In genomic region chr19:45645068-45645630, GRCh38 we compare ENCODE assay signal across 8 cellular contexts. TPM values are rescaled to one million over a fixed set of nuclear protein-coding genes. Genes with fewer than 3 reads are reported as not detected.
A peak's percentile ranks its signal among the peaks of the same experiment; 100 is the strongest.
DNase-seq lines count a peak whose midpoint lies in the region; ATAC-seq and TF ChIP-seq lines count a peak whose summit lies in the region.

No MANE protein-coding gene starts in this region.

- H3K36me3 ChIP-seq in endodermal cell (ENCODE audit: control insufficient read depth, insufficient read depth, low read length) (no peaks in the 10 kb centered on the region), trophoblast cell (ENCODE audit: control insufficient read depth in 1 of 2, insufficient read depth in 2 of 2, low read length in 2 of 2) (no peaks in the 10 kb centered on the region)

- TF ChIP-seq CTCF in GM12864 (IDR thresholded peaks at IDR 0.05; ENCODE audit: low read depth, low read length, missing control alignments) (no peak), endodermal cell (conservative IDR thresholded peaks at IDR 0.05) (no peak)

- no peak overlapping the region for H2BK5ac ChIP-seq in trophoblast cell (ENCODE audit: low read depth, low read length, poor library complexity)

- no peaks in the 10 kb centered on the region for H3K36me3 Mint-ChIP-seq in endodermal cell (ENCODE audit: low read depth)

- H3K27ac ChIP-seq in endodermal cell (ENCODE audit: low read depth, low read length) (no peak overlapping the region), trophoblast cell (ENCODE audit: low read depth, low read length) (no peak overlapping the region)

- H2BK120ac ChIP-seq in trophoblast cell (ENCODE audit: insufficient read depth, low read length, poor library complexity) = no peak overlapping the region

- no peak overlapping the region for H2BK12ac ChIP-seq in trophoblast cell (ENCODE audit: low read length)

- H3K4me3 ChIP-seq in GM12864 (ENCODE audit: low read depth, low read length) (peak overlapping the region; percentile 61), endodermal cell (ENCODE audit: low read length) (no peak overlapping the region), trophoblast cell (ENCODE audit: low read depth, low read length) (no peak overlapping the region)

- no peaks in the 10 kb centered on the region for H3K27me3 ChIP-seq in endodermal cell (ENCODE audit: control insufficient read depth, insufficient read depth, low read length, poor library complexity, severe bottlenecking)
- H3K27me3 ChIP-seq in trophoblast cell (ENCODE audit: insufficient read depth, low read length) = peaks cover 9% of the 10 kb centered on the region

- no peak for ATAC-seq in GM19035 (IDR thresholded peaks at IDR 0.05; ENCODE audit: unreplicated experiment)

- peaks cover 6% of the 10 kb centered on the region for H3K79me1 ChIP-seq in trophoblast cell (ENCODE audit: low read length)

- H2AFZ ChIP-seq in trophoblast cell (ENCODE audit: insufficient read depth, low read length, poor library complexity) = no peak overlapping the region

- no peak overlapping the region for H3K27ac Mint-ChIP-seq in endodermal cell

- peaks cover 9% of the 10 kb centered on the region for H3K4me1 Mint-ChIP-seq in endodermal cell

- no peak overlapping the region for H3K9ac ChIP-seq in endodermal cell (ENCODE audit: extremely low read depth, low read length, poor library complexity, severe bottlenecking)
- H3K9ac ChIP-seq in trophoblast cell (ENCODE audit: low read length) = no peak overlapping the region

- H3K4me1 ChIP-seq in endodermal cell (ENCODE audit: control insufficient read depth, insufficient read depth, low read length) (no peaks in the 10 kb centered on the region), trophoblast cell (ENCODE audit: control insufficient read depth in 1 of 2, insufficient read depth in 2 of 2, low read length in 2 of 2) (peaks cover 17 to 25% of the 10 kb centered on the region in 2 experiments)

- H3K4me3 Mint-ChIP-seq in endodermal cell = peak overlapping the region; percentile 48

- whole genome bisulfite sequencing in endodermal cell (ENCODE audit: insufficient coverage in 1 of 2, insufficient read length in 1 of 2), 2 experiments = 73 to 91% methylated on average over 18 to 35 of the region's 35 CpGs
- no CpG with 5 or more reads among the region's 35 CpGs for WGBS in trophoblast cell (ENCODE audit: extremely low coverage, insufficient coverage, insufficient read length)

- no peak overlapping the region for H3K18ac ChIP-seq in trophoblast cell (ENCODE audit: low read length)

- H3K4me2 ChIP-seq in trophoblast cell (ENCODE audit: low read length) = peak overlapping the region; percentile 48

- H2AK5ac ChIP-seq in trophoblast cell (ENCODE audit: low read length) = no peak overlapping the region

- peaks cover 15% of the 10 kb centered on the region for H3K9me3 Mint-ChIP-seq in endodermal cell

- H3K27me3 Mint-ChIP-seq in endodermal cell (ENCODE audit: insufficient read depth) = peaks cover 8% of the 10 kb centered on the region

- no peak overlapping the region for H3K4ac ChIP-seq in trophoblast cell (ENCODE audit: low read depth, low read length)

- no peak overlapping the region for H4K91ac ChIP-seq in trophoblast cell (ENCODE audit: low read depth, low read length)

- no peak overlapping the region for H3K23ac ChIP-seq in trophoblast cell (ENCODE audit: low read length)

- H3K14ac ChIP-seq in trophoblast cell (ENCODE audit: low read length) = no peak overlapping the region

- no peak overlapping the region for H4K8ac ChIP-seq in trophoblast cell (ENCODE audit: low read depth, low read length)

- H4K12ac ChIP-seq in trophoblast cell (ENCODE audit: low read depth, low read length) = no peak overlapping the region

- no peaks in the 10 kb centered on the region for H3K79me2 ChIP-seq in trophoblast cell (ENCODE audit: control insufficient read depth, insufficient read depth, low read length, poor library complexity)

- DNase-seq in GM12864 (ENCODE audit: low read depth) (no peak), RPMI8226 (peak; percentile 45), endodermal cell (no peak), trophoblast cell (no peak), NCI-H1436 treated with DMSO at 0.1 percent for 48 hours (lab: John Stamatoyannopoulos, UW) (no peak), NCI-H510A treated with DMSO at 0.1 percent for 48 hours (lab: John Stamatoyannopoulos, UW) (no peak), NCI-H2107 treated with DMSO at 0.1 percent for 48 hours (lab: John Stamatoyannopoulos, UW; ENCODE audit: unreplicated experiment) (no peak)

- no peaks in the 10 kb centered on the region for H3K9me3 ChIP-seq in endodermal cell (ENCODE audit: control insufficient read depth, low read length)
- peaks cover 2% of the 10 kb centered on the region for H3K9me3 ChIP-seq in trophoblast cell (ENCODE audit: insufficient read depth, low read depth, low read length)

RNA-seq across cellular contexts. Expression of gene EML2, which starts 6.0 kb away (rescaled TPM):
- total RNA-seq in endodermal cell = 10 to 100 TPM; 42.9 to 79.3 TPM
- 25.9 TPM for polyA plus RNA-seq in endodermal cell (2013, experiment 1 of 2)
- polyA plus RNA-seq in endodermal cell (2013, experiment 2 of 2) = 26.3 TPM
- 15.0 and 16.5 TPM in 2 replicates for polyA plus RNA-seq in trophoblast cell (2013)

RNA-seq across cellular contexts. Expression of gene GIPR, which starts 22.9 kb away (rescaled TPM):
- 10 to 100 TPM; 10.8 to 14.6 TPM for total RNA-seq in endodermal cell
- 3.5 TPM for polyA plus RNA-seq in endodermal cell (2013, experiment 1 of 2)
- 3.0 TPM for polyA plus RNA-seq in endodermal cell (2013, experiment 2 of 2)
- 0.60 and 0.99 TPM in 2 replicates for polyA plus RNA-seq in trophoblast cell (2013)

RNA-seq across cellular contexts. Expression of gene GPR4, which starts 43.1 kb away (rescaled TPM):
- not detected for total RNA-seq in endodermal cell
- 0.32 TPM for polyA plus RNA-seq in endodermal cell (2013, experiment 1 of 2)
- polyA plus RNA-seq in endodermal cell (2013, experiment 2 of 2) = not detected
- polyA plus RNA-seq in trophoblast cell (2013) = 0.03 TPM in 1 of 2 replicates, not detected in the other

RNA-seq across cellular contexts. Expression of gene SNRPD2, which starts 46.6 kb away (rescaled TPM):
- 100 to 1,000 TPM; 644 to 654 TPM for total RNA-seq in endodermal cell
- polyA plus RNA-seq in endodermal cell (2013, experiment 1 of 2) = 524 TPM
- polyA plus RNA-seq in endodermal cell (2013, experiment 2 of 2) = 537 TPM
- polyA plus RNA-seq in trophoblast cell (2013) = 1,318 and 1,337 TPM in 2 replicates

RNA-seq across cellular contexts. Expression of gene QPCTL, which starts 47.3 kb away (rescaled TPM):
- 10 to 100 TPM; 11.0 to 15.9 TPM for total RNA-seq in endodermal cell
- 14.8 TPM for polyA plus RNA-seq in endodermal cell (2013, experiment 1 of 2)
- polyA plus RNA-seq in endodermal cell (2013, experiment 2 of 2) = 14.4 TPM
- 10.0 and 10.1 TPM in 2 replicates for polyA plus RNA-seq in trophoblast cell (2013)
